In the genomic region with DNA sequence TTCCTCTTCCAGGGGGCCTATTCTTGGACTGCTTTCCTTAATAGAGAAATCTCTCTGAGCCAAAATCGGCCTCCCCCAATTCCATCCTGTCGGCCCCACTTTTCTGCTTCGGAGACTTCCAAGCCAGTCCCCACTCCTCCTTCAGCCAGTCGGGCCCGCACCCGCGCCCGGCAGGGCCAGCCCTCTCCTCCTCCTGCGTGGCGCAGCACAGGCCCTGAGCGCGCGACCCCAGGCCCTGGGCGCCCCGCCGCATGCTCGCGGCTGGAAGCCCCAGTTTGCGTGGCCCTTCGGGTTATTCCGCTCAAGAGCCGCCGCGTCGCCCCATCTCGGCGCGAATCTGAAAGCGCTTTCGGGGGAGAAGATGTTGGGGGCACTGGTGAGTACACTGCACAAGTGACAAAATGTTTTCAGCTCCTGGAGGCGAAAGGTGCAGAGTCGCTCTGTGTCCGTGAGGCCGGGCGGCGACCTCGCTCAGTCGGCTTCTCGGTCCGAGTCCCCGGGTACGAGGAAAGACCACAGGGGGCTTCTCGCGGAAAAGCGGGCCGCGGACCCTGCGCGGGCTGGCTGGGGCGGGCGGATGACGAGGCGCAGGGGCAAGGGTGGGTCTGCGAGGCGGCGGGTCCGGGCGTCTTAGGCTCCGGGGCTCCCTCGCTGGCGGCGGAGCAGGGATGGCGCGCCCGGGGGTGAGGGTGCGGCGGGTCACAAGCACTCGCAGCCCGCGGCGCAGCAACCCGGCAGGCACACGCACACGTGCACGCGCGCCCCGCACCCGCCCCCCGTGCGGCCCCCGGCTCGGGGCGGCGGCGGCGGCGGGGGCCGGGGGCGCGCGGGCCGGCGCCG, we compare ENCODE assay signal across 1 cellular context.
TF ChIP-seq lines count a peak whose summit lies in the region.

Gene IL17D, plus strand, starts transcription at position 755 of the 840 bp plus-strand sequence. CDS start 303 bp downstream, outside the sequence.

TF ChIP-seq in IMR-90, 13 proteins besides CTCF, POLR2A, EP300 and RAD21:
- no peak for TF ChIP-seq BHLHE40 (IDR thresholded peaks at IDR 0.05; ENCODE audit: low read depth, low read length)
- no peak for TF ChIP-seq CEBPB (IDR thresholded peaks at IDR 0.05; ENCODE audit: low read depth, low read length)
- TF ChIP-seq NFE2L2 (IDR thresholded peaks at IDR 0.05; ENCODE audit: low read depth, low read length): no peak
- TF ChIP-seq RCOR1 (IDR thresholded peaks at IDR 0.05; ENCODE audit: insufficient replicate concordance, low read length): no peak
- no peak for TF ChIP-seq MAFK (IDR thresholded peaks at IDR 0.05; ENCODE audit: low read depth, low read length)
- TF ChIP-seq, protein P1, sequence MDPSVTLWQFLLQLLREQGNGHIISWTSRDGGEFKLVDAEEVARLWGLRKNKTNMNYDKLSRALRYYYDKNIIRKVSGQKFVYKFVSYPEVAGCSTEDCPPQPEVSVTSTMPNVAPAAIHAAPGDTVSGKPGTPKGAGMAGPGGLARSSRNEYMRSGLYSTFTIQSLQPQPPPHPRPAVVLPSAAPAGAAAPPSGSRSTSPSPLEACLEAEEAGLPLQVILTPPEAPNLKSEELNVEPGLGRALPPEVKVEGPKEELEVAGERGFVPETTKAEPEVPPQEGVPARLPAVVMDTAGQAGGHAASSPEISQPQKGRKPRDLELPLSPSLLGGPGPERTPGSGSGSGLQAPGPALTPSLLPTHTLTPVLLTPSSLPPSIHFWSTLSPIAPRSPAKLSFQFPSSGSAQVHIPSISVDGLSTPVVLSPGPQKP (IDR thresholded peaks at IDR 0.05; ENCODE audit: borderline replicate concordance, low read depth, low read length): no peak
- no peak for TF ChIP-seq SMC3 (IDR thresholded peaks at IDR 0.05; ENCODE audit: low read depth, low read length)
- TF ChIP-seq FOS (IDR thresholded peaks at IDR 0.05; ENCODE audit: low read depth, low read length): no peak
- no peak for TF ChIP-seq CHD1 (IDR thresholded peaks at IDR 0.05; ENCODE audit: low read depth, low read length)
- TF ChIP-seq, protein P2, sequence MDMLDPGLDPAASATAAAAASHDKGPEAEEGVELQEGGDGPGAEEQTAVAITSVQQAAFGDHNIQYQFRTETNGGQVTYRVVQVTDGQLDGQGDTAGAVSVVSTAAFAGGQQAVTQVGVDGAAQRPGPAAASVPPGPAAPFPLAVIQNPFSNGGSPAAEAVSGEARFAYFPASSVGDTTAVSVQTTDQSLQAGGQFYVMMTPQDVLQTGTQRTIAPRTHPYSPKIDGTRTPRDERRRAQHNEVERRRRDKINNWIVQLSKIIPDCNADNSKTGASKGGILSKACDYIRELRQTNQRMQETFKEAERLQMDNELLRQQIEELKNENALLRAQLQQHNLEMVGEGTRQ (IDR thresholded peaks at IDR 0.05; ENCODE audit: low read depth, low read length): no peak
- TF ChIP-seq RFX5 (IDR thresholded peaks at IDR 0.05; ENCODE audit: low read depth, low read length): no peak
- no peak for TF ChIP-seq MXI1 (IDR thresholded peaks at IDR 0.05; ENCODE audit: borderline replicate concordance, low read depth, low read length)
- no peak for TF ChIP-seq MAZ (IDR thresholded peaks at IDR 0.05; ENCODE audit: borderline replicate concordance, low read depth, low read length)
